ENCODE assay signal across 13 cellular contexts in the genomic region with DNA sequence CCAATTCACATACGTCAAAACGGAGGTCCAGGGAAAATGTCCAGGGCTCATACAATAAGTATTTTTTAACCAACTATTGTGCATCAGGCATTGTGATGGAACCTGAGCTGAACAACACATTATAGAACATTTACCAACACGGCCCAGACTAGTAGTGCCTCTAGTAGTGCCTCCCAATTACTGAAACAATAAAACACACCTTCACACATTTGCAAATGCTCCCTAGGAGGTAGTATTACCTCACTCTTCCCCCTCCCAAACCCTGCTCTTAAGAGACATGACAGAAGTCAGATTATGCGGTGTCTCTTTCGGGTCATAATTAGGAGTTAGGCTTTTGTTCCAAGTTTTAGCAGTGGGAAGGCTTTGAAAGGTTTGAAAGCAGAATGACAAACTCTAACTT.
DNase-seq lines count a peak whose midpoint lies in the region; ATAC-seq and TF ChIP-seq lines count a peak whose summit lies in the region.
"Had no signal": no experiment of that assay in that cellular context is flagged by ENCODE, and none has a peak within 500 bp of the region (broad histone marks: within the 10 kb centered on the region; RNA-seq: fewer than 3 reads in every experiment).

No MANE protein-coding gene starts in this region.

- no peak overlapping the region for H3K27ac ChIP-seq in SU-DHL-6 (ENCODE audit: low read depth, low read length)

- peak overlapping the region; percentile 29 for H3K4me3 Mint-ChIP-seq in activated T-cell treated with anti-CD3 and anti-CD28 coated beads, Interleukin-2, amount 50 U/mL, for 4 hours
- peak overlapping the region; percentile 23 for H3K4me3 Mint-ChIP-seq in endothelial cell (ENCODE audit: unreplicated experiment)
- H3K4me3 Mint-ChIP-seq in progenitor cell of endocrine pancreas (ENCODE audit: low read depth): no peak overlapping the region

- H3K9me3 Mint-ChIP-seq in activated T-cell treated with anti-CD3 and anti-CD28 coated beads, Interleukin-2, amount 50 U/mL, for 4 hours: no peaks in the 10 kb centered on the region
- H3K9me3 Mint-ChIP-seq in endothelial cell (ENCODE audit: unreplicated experiment): no peaks in the 10 kb centered on the region
- H3K9me3 Mint-ChIP-seq in progenitor cell of endocrine pancreas (ENCODE audit: low read depth): no peaks in the 10 kb centered on the region
- H3K9me3 Mint-ChIP-seq: activated CD4-positive, alpha-beta T cell treated with anti-CD3 and anti-CD28 coated beads, Interleukin-2, amount 10 ng/mL, durations not matched to agents 7 days and 5 days had no signal

- H3K4me1 Mint-ChIP-seq in activated T-cell treated with anti-CD3 and anti-CD28 coated beads, Interleukin-2, amount 50 U/mL, for 4 hours (ENCODE audit: low read depth): peaks cover 31% of the 10 kb centered on the region
- H3K4me1 Mint-ChIP-seq in endothelial cell (ENCODE audit: unreplicated experiment) (peaks cover 28% of the 10 kb centered on the region), progenitor cell of endocrine pancreas (ENCODE audit: low read depth) (peaks cover 12% of the 10 kb centered on the region)

- no peaks in the 10 kb centered on the region for H3K36me3 Mint-ChIP-seq in activated T-cell treated with anti-CD3 and anti-CD28 coated beads, Interleukin-2, amount 50 U/mL, for 4 hours (ENCODE audit: insufficient read depth)
- H3K36me3 Mint-ChIP-seq in endothelial cell (ENCODE audit: low read depth, unreplicated experiment) (no peaks in the 10 kb centered on the region), progenitor cell of endocrine pancreas (ENCODE audit: insufficient read depth) (no peaks in the 10 kb centered on the region)

- no peak overlapping the region for H3K9ac ChIP-seq in SU-DHL-6 (ENCODE audit: low read length)

- no peak overlapping the region for H3K27ac Mint-ChIP-seq in endothelial cell (ENCODE audit: unreplicated experiment)
- H3K27ac Mint-ChIP-seq in progenitor cell of endocrine pancreas: peak overlapping the region; percentile 3

- H3K4me3 ChIP-seq in SU-DHL-6 (ENCODE audit: insufficient read depth, low read length, poor library complexity, severe bottlenecking): no peak overlapping the region

- no peak for DNase-seq in activated T-cell treated with anti-CD3 and anti-CD28 coated beads, Interleukin-2, amount 50 U/mL, for 4 hours
- DNase-seq in activated T-cell treated with anti-CD3 and anti-CD28 coated beads, Interleukin-2, amount 50 U/mL, for 1 hour: no peak
- DNase-seq in endothelial cell (ENCODE audit: low spot score) (no peak), progenitor cell of endocrine pancreas (ENCODE audit: low spot score, unreplicated experiment) (no peak)
- DNase-seq in stimulated activated CD4-positive, alpha-beta T cell treated with anti-CD3 and anti-CD28 coated beads, Interleukin-2, amount 100 ng/mL, for 24 hours: no peak
- no peak for DNase-seq in effector CD8-positive, alpha-beta T cell (lab: John Stamatoyannopoulos, UW)
- DNase-seq: activated CD4-positive, alpha-beta T cell treated with anti-CD3 and anti-CD28 coated beads, Interleukin-2, amount 10 ng/mL, durations not matched to agents 7 days and 5 days; pancreas; Peyer's patch; spleen had no signal

- TF ChIP-seq CTCF in SU-DHL-6 (IDR thresholded peaks at IDR 0.05; ENCODE audit: insufficient read depth, low read length, poor library complexity, severe bottlenecking) (no peak), endothelial cell (IDR thresholded peaks at IDR 0.05; ENCODE audit: unreplicated experiment) (no peak), progenitor cell of endocrine pancreas (IDR thresholded peaks at IDR 0.05; ENCODE audit: unreplicated experiment) (no peak)

- ATAC-seq in activated T-cell treated with anti-CD3 and anti-CD28 coated beads, Interleukin-2, amount 50 U/mL, for 4 hours: no peak
- no peak for ATAC-seq in esophagus mucosa

- no peaks in the 10 kb centered on the region for H3K27me3 Mint-ChIP-seq in activated T-cell treated with anti-CD3 and anti-CD28 coated beads, Interleukin-2, amount 50 U/mL, for 4 hours (ENCODE audit: low read depth)
- peaks cover 4% of the 10 kb centered on the region for H3K27me3 Mint-ChIP-seq in endothelial cell (ENCODE audit: unreplicated experiment)
- H3K27me3 Mint-ChIP-seq in progenitor cell of endocrine pancreas: peaks cover 3% of the 10 kb centered on the region
- H3K27me3 Mint-ChIP-seq: activated CD4-positive, alpha-beta T cell treated with anti-CD3 and anti-CD28 coated beads, Interleukin-2, amount 10 ng/mL, durations not matched to agents 7 days and 5 days had no signal

- no peaks in the 10 kb centered on the region for H3K79me2 ChIP-seq in SU-DHL-6 (ENCODE audit: insufficient read depth, low read length)

- H3K4me2 ChIP-seq in SU-DHL-6 (ENCODE audit: low read depth, low read length, poor library complexity, severe bottlenecking): no peak overlapping the region

- no peaks in the 10 kb centered on the region for H3K9me2 ChIP-seq in SU-DHL-6 (replicated peaks; ENCODE audit: insufficient read depth, low read length)

- H3K9me3 ChIP-seq in SU-DHL-6 (ENCODE audit: insufficient read depth, low read length): no peaks in the 10 kb centered on the region
- H3K9me3 ChIP-seq: gastroesophageal sphincter, pancreas, Peyer's patch, spleen had no signal

- no peaks in the 10 kb centered on the region for H3F3A ChIP-seq in SU-DHL-6 (ENCODE audit: insufficient read depth)

- H2AFZ ChIP-seq in SU-DHL-6 (ENCODE audit: low read depth, low read length, severe bottlenecking): peak overlapping the region; percentile 99

- no peaks in the 10 kb centered on the region for H4K20me1 ChIP-seq in SU-DHL-6 (ENCODE audit: low read depth, low read length)

- H3K36me3 ChIP-seq in SU-DHL-6 (ENCODE audit: low read length): no peaks in the 10 kb centered on the region
- H3K36me3 ChIP-seq: gastroesophageal sphincter, pancreas, Peyer's patch, spleen had no signal

- H3K27me3 ChIP-seq in SU-DHL-6 (ENCODE audit: low read length): no peaks in the 10 kb centered on the region
- H3K27me3 ChIP-seq: gastroesophageal sphincter, pancreas, Peyer's patch, spleen had no signal
